8 cellular contexts compared by ENCODE assay signal in the genomic region with DNA sequence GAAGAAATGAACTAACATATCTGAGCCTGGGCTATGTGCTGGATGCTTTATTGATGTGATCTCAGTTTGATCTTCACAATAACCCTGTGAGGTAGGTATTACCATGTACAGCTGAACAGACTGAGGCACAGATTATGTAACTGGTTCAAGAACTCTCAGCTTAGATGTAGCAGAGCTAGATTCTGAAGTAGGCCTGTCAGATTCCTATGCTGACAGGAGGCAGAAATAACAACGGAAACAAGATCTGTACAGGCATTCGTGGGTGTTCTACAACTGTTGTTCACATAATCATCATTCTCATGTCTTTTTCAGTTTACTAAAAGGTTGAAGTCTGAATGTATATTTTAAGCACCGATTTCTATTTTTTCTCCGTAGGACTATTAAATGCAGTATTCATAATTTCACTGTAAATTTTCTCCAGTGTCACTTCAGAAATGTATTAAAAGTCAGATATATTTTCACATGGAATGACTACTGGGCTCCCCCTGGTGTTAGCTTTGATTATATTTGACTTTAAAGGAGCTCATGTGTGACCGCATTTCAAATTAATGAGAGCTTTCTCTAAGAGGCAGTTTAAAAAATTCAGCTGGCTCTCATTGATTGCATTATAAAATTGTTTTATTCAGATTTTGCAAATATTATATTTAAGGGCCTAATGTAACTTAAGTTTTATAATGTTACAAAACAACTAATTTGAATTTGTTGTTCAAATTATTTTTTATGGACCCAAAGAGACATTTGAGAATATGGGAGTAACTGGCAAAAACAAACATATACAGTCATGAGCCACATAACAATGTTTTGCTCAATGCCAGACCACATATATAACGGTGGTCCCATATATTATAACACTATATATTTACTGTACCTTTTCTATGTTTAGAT. TPM values are rescaled to one million over a fixed set of nuclear protein-coding genes. Genes with fewer than 3 reads are reported as not detected.
DNase-seq lines count a peak whose midpoint lies in the region; ATAC-seq and TF ChIP-seq lines count a peak whose summit lies in the region.

No MANE protein-coding gene starts in this region.

- TF ChIP-seq EP300 in SK-N-SH (IDR thresholded peaks at IDR 0.05; ENCODE audit: borderline replicate concordance in 1 of 2, low read depth in 1 of 2, low read length in 1 of 2), result no peak

- H3K36me3 ChIP-seq in SK-N-SH (replicated peaks in 1 of 2; ENCODE audit: control insufficient read depth in 1 of 2, insufficient read depth in 2 of 2, low read length in 1 of 2), result no peaks in the 10 kb centered on the region

- no peaks in the 10 kb centered on the region for H3K79me2 ChIP-seq in SK-N-SH (ENCODE audit: insufficient read depth)

- H3K4me2 ChIP-seq in SK-N-SH, result no peak overlapping the region

- peaks cover 3% of the 10 kb centered on the region for H3K27me3 Mint-ChIP-seq in type B pancreatic cell

- DNase-seq in DMS153 treated with DMSO at 0.1 percent for 48 hours (lab: John Stamatoyannopoulos, UW; ENCODE audit: unreplicated experiment) (peak; percentile 37), LHCN-M2 (ENCODE audit: low read depth) (peak; percentile 56), SK-N-SH (peak; percentile 44), germinal center (ENCODE audit: low spot score) (peak; percentile 28), type B pancreatic cell (ENCODE audit: extremely low spot score, unreplicated experiment) (no peak)
- DNase-seq in activated CD4-positive, alpha-beta T cell treated with anti-CD3 and anti-CD28 coated beads for 4 hours, result no peak

- H3K4me1 Mint-ChIP-seq in type B pancreatic cell (ENCODE audit: unreplicated experiment), result peaks cover 21% of the 10 kb centered on the region

- TF ChIP-seq CTCF in SK-N-SH (IDR thresholded peaks at IDR 0.05), result peak; percentile 79
- peak; percentile 82 for TF ChIP-seq CTCF in type B pancreatic cell (conservative IDR thresholded peaks at IDR 0.05)

- H2AFZ ChIP-seq in SK-N-SH (ENCODE audit: low read depth), result no peak overlapping the region

- no peaks in the 10 kb centered on the region for H3K9me2 ChIP-seq in SK-N-SH

- POLR2A ChIA-PET in SK-N-SH (lab: Yijun Ruan, JAX), result no interaction called here

- H3K36me3 Mint-ChIP-seq in type B pancreatic cell, result no peaks in the 10 kb centered on the region

- TF ChIP-seq RAD21 in SK-N-SH (IDR thresholded peaks at IDR 0.05; ENCODE audit: low read length), result peak; percentile 72

- peaks cover 0 to 10% of the 10 kb centered on the region in 2 experiments; a peak in 1 of 4 replicates for H3K4me1 ChIP-seq in SK-N-SH (ENCODE audit: control insufficient read depth in 1 of 2, insufficient read depth in 2 of 2, low read depth in 1 of 2, low read length in 1 of 2)

- no peaks in the 10 kb centered on the region for H4K20me1 ChIP-seq in SK-N-SH (ENCODE audit: insufficient read depth)

- no peak overlapping the region for H3K27ac Mint-ChIP-seq in type B pancreatic cell

- H3F3A ChIP-seq in SK-N-SH (replicated peaks; ENCODE audit: insufficient read depth), result no peaks in the 10 kb centered on the region

- no peaks in the 10 kb centered on the region for H3K9me3 ChIP-seq in SK-N-SH

- no peaks in the 10 kb centered on the region for H3K27me3 ChIP-seq in SK-N-SH (ENCODE audit: insufficient read depth)

- WGBS in SK-N-SH (ENCODE audit: low lambda C conversion rate), result 41% methylated on average over 6 of the region's 6 CpGs

- H3K9me3 Mint-ChIP-seq in type B pancreatic cell, result no peaks in the 10 kb centered on the region

- ATAC-seq in GM19328 (IDR thresholded peaks at IDR 0.05; ENCODE audit: unreplicated experiment), result no peak
- ATAC-seq in GM19324 (IDR thresholded peaks at IDR 0.05; ENCODE audit: low FRiP score, unreplicated experiment), result no peak

- no peak overlapping the region for H3K27ac ChIP-seq in SK-N-SH (ENCODE audit: low read depth in 2 of 2, low read length in 1 of 2)

- no peak overlapping the region for H3K4me3 Mint-ChIP-seq in type B pancreatic cell

- H3K9ac ChIP-seq in SK-N-SH, result no peak overlapping the region

- CTCF ChIA-PET in SK-N-SH (lab: Yijun Ruan, JAX), result interaction anchor here (0.6 to 2.6 kb wide), 46 partner anchors 9 to 503 kb away, joined by 3 to 11 read pairs (median 4); a partner anchor contains a TSS

- H3K4me3 ChIP-seq in SK-N-SH (ENCODE audit: low read depth in 2 of 2, low read length in 1 of 2), result no peak overlapping the region

TF ChIP-seq in SK-N-SH, 30 proteins besides CTCF, POLR2A, EP300 and RAD21:
- TF ChIP-seq TAF1 (IDR thresholded peaks at IDR 0.05; ENCODE audit: borderline replicate concordance, low read depth, low read length), result no peak
- TF ChIP-seq RFX5 (IDR thresholded peaks at IDR 0.05; ENCODE audit: low read length), result no peak
- no peak for TF ChIP-seq NRF1 (IDR thresholded peaks at IDR 0.05; ENCODE audit: low read depth, low read length)
- TF ChIP-seq YY1 (IDR thresholded peaks at IDR 0.05; ENCODE audit: low read depth), result no peak
- TF ChIP-seq SMC3 (IDR thresholded peaks at IDR 0.05; ENCODE audit: low read depth, low read length), result peak; percentile 51
- TF ChIP-seq SIN3A (IDR thresholded peaks at IDR 0.05; ENCODE audit: borderline replicate concordance, low read depth, low read length), result no peak

RNA-seq across cellular contexts. Expression of a gene that starts 36.4 kb away (rescaled TPM):
- total RNA-seq in LHCN-M2 (2014; rRNA removed) (not detected in 2 replicates), type B pancreatic cell (ENCODE audit: low replicate concordance) (1.0 and 3.9 TPM in 2 replicates)
- not detected for polyA plus RNA-seq in LHCN-M2 (2012)
- not detected in 2 replicates for polyA plus RNA-seq in SK-N-SH (2012; rRNA removed)
- not detected in 2 replicates for polyA plus RNA-seq in SK-N-SH (2012; cell fraction: cytosol; rRNA removed)
- polyA plus RNA-seq in SK-N-SH (2012; cell fraction: nucleus; rRNA removed), result not detected in 2 replicates

Comparison
In these comparisons a context has a peak if more than half of its experiments do, and no peak if none do; other contexts are left out.
1. DNase-seq: peak in DMS153 treated with DMSO at 0.1 percent for 48 hours (single experiment), LHCN-M2 (single experiment), SK-N-SH (single experiment) and germinal center (single experiment); none in type B pancreatic cell (single experiment) and activated CD4-positive, alpha-beta T cell treated with anti-CD3 and anti-CD28 coated beads for 4 hours (0 of 2).